14 cellular contexts compared by ENCODE assay signal in the genomic region with DNA sequence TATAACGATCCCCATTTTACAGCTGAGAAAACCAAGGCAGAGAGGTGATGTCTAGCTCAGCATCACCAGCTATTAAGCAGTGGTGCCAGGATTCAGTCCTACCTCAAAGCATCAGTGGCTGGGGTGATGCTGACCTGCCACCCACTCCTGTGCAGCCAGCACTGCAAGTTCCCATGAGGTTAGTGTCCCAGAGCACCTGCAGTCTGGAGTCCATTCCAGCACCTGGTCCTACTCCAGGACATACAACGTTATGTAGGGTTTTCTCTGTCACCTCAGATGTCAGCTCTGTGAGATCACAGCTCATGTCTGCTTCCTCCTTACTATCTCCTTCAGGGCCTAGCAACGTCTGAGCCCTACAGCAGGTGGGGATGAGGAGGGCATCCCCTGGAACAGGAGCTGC.
"Had no signal": no experiment of that assay in that cellular context is flagged by ENCODE, and none has a peak within 500 bp of the region (broad histone marks: within the 10 kb centered on the region; RNA-seq: fewer than 3 reads in every experiment).

No MANE protein-coding gene starts in this region.

- H3K36me3 Mint-ChIP-seq: activated naive CD4-positive, alpha-beta T cell treated with anti-CD3 and anti-CD28 coated beads, Interleukin-2, amount 10 ng/mL, durations not matched to agents 7 days and 5 days; natural killer cell treated with Interleukin-12 subunit alpha and Interleukin-12 subunit beta and Interleukin-15 and Interleukin-18, amount 100 ng/mL, for 72 hours had no signal

- H3K4me1 Mint-ChIP-seq: activated naive CD4-positive, alpha-beta T cell treated with anti-CD3 and anti-CD28 coated beads, Interleukin-2, amount 10 ng/mL, durations not matched to agents 7 days and 5 days; central memory CD8-positive, alpha-beta T cell had no signal

- H3K4me3 Mint-ChIP-seq: activated naive CD4-positive, alpha-beta T cell treated with anti-CD3 and anti-CD28 coated beads, Interleukin-2, amount 10 ng/mL, durations not matched to agents 7 days and 5 days; central memory CD8-positive, alpha-beta T cell; dendritic cell treated with granulocyte-macrophage colony-stimulating factor and Interleukin-4, amounts not matched to agents 40 ng/mL and 50 ng/mL, for 4 days; effector memory CD8-positive, alpha-beta T cell; natural killer cell treated with Interleukin-12 subunit alpha and Interleukin-12 subunit beta and Interleukin-15 and Interleukin-18, amount 100 ng/mL, for 72 hours; T-helper 2 cell treated with Interferon-gamma antibody and Interleukin-4, amounts not matched to agents 5 μg/mL and 100 μg/mL, for 36 hours had no signal

- ATAC-seq: activated CD4-positive, CD25-positive, alpha-beta regulatory T cell treated with anti-CD3 and anti-CD28 coated beads, Interleukin-2, amount 50 U/mL, for 24 hours; effector memory CD8-positive, alpha-beta T cell; gastroesophageal sphincter had no signal

- H3K27ac Mint-ChIP-seq: activated naive CD4-positive, alpha-beta T cell treated with anti-CD3 and anti-CD28 coated beads, Interleukin-2, amount 10 ng/mL, durations not matched to agents 7 days and 5 days; activated T-helper 2 cell treated with anti-CD3 and anti-CD28 coated beads, Interferon-gamma antibody, Interleukin-2, Interleukin-4, amounts not matched to agents 10 μg/mL and 5 μg/mL and 100 μg/mL, durations not matched to agents 14 hours and 24 hours and 36 hours; dendritic cell treated with granulocyte-macrophage colony-stimulating factor and Interleukin-4, amounts not matched to agents 40 ng/mL and 50 ng/mL, for 4 days; effector memory CD8-positive, alpha-beta T cell; natural killer cell treated with Interleukin-12 subunit alpha and Interleukin-12 subunit beta and Interleukin-15 and Interleukin-18, amount 100 ng/mL, for 72 hours; T-helper 2 cell treated with Interferon-gamma antibody and Interleukin-4, amounts not matched to agents 5 μg/mL and 100 μg/mL, for 36 hours had no signal

- H3K9me3 Mint-ChIP-seq: activated naive CD4-positive, alpha-beta T cell treated with anti-CD3 and anti-CD28 coated beads, Interleukin-2, amount 10 ng/mL, durations not matched to agents 7 days and 5 days; activated T-helper 2 cell treated with anti-CD3 and anti-CD28 coated beads, Interferon-gamma antibody, Interleukin-2, Interleukin-4, amounts not matched to agents 10 μg/mL and 5 μg/mL and 100 μg/mL, durations not matched to agents 14 hours and 24 hours and 36 hours; central memory CD8-positive, alpha-beta T cell; dendritic cell treated with granulocyte-macrophage colony-stimulating factor and Interleukin-4, amounts not matched to agents 40 ng/mL and 50 ng/mL, for 4 days; effector memory CD8-positive, alpha-beta T cell; natural killer cell treated with Interleukin-12 subunit alpha and Interleukin-12 subunit beta and Interleukin-15 and Interleukin-18, amount 100 ng/mL, for 72 hours; T-helper 2 cell treated with Interferon-gamma antibody and Interleukin-4, amounts not matched to agents 5 μg/mL and 100 μg/mL, for 36 hours had no signal

- DNase-seq: activated CD4-positive, alpha-beta T cell treated with anti-CD3 and anti-CD28 coated beads, Interleukin-2, amount 50 U/mL, for 4 hours; activated naive CD4-positive, alpha-beta T cell treated with anti-CD3 and anti-CD28 coated beads, Interleukin-2, amount 10 ng/mL, durations not matched to agents 7 days and 5 days; effector memory CD8-positive, alpha-beta T cell; mammary epithelial cell; SIG-M5; stimulated activated CD4-positive, alpha-beta T cell treated with anti-CD3 and anti-CD28 coated beads, Interleukin-15, amount 100 ng/mL, for 24 hours; stimulated activated CD4-positive, alpha-beta T cell treated with anti-CD3 and anti-CD28 coated beads, Interleukin-4, amount 100 ng/mL, for 24 hours had no signal

- H3K27me3 Mint-ChIP-seq: natural killer cell treated with Interleukin-12 subunit alpha and Interleukin-12 subunit beta and Interleukin-15 and Interleukin-18, amount 100 ng/mL, for 72 hours had no signal
